Comparison of ENCODE assay signal across 19 cellular contexts in the genomic region with DNA sequence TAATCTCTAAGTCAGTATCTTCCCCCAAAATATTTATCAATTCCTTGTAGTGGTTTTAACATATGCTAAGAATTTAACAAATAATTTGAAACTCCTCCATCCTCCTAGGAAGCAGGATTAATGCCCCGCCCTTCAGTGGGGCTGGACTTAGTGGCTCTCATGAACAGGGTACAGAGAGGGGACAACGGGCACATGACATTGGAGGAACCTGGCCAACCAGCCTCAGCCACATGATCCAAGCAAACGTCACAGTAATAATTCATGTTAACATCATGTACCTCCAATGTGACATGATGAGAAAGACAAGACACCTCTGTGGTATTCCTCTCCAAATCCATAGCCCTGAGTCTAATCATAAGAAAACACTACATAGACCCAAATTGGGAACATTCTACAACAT.
"Had no signal": no experiment of that assay in that cellular context is flagged by ENCODE, and none has a peak within 500 bp of the region (broad histone marks: within the 10 kb centered on the region; RNA-seq: fewer than 3 reads in every experiment).

No MANE protein-coding gene starts in this region.

- ATAC-seq: esophagus mucosa, gastroesophageal sphincter, left cardiac atrium had no signal

- H3K27me3 ChIP-seq: gastroesophageal sphincter, sigmoid colon, suprapubic skin, thyroid gland had no signal

- H3K27ac ChIP-seq: gastroesophageal sphincter, parathyroid adenoma, prostate gland, sigmoid colon, skin epidermis, suprapubic skin, thyroid gland had no signal

- H3K9me3 ChIP-seq: gastroesophageal sphincter, prostate gland, sigmoid colon, suprapubic skin, thyroid gland had no signal

- H3K27me3 Mint-ChIP-seq: naive B cell, type B pancreatic cell had no signal

- H3K4me3 Mint-ChIP-seq: immature natural killer cell, naive B cell, nephron progenitor cell, type B pancreatic cell had no signal

- H3K27ac Mint-ChIP-seq: nephron progenitor cell, type B pancreatic cell had no signal

- H3K9me3 Mint-ChIP-seq: immature natural killer cell, naive B cell, nephron progenitor cell, type B pancreatic cell had no signal

- H3K36me3 ChIP-seq: gastroesophageal sphincter, prostate gland, sigmoid colon, suprapubic skin, thyroid gland had no signal

- DNase-seq: effector memory CD4-positive, alpha-beta T cell; glutamatergic neuron; immature natural killer cell; left cardiac atrium; mesendoderm; naive B cell; nephron progenitor cell; retina; sigmoid colon; stimulated activated CD4-positive, alpha-beta T cell treated with anti-CD3 and anti-CD28 coated beads, Interleukin-2, amount 100 ng/mL, for 24 hours; stimulated activated naive CD4-positive, alpha-beta T cell; thyroid gland had no signal

- H3K4me1 ChIP-seq: parathyroid adenoma, prostate gland, thyroid gland had no signal

- H3K4me3 ChIP-seq: gastroesophageal sphincter, prostate gland, sigmoid colon, skin epidermis, suprapubic skin, thyroid gland had no signal
